1 cellular context compared by ENCODE assay signal in the genomic region with DNA sequence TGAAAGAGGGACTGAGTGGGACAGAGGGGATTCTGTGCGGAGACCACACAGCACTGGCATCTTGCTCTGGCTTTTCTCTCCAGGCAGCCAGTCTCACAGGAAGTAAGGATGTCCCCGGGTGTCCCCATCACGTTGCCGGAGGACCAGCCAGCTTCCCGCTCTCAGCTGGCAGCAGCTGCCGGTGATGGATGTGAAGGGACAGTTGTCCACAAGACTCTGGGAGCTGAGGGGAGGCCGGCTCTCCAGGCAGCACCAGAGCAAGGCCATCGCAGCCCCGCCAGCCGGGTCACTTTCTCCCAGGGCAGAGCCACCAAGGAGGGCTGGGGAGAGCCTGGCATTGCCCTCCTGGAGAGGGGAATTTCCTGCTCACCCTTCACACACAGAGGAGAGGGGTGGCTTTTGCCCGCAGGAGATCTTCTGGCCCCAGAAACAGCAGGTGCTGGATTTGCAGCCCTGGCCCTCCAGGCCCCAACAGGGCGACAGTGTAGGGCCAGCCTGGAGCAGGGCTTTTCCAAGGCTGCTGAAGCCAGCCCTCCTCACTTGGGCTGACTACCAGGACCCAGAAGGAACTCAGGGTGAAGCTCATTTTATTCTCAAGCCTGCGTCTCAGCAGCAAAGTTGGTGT.
TF ChIP-seq lines count a peak whose summit lies in the region.

No MANE protein-coding gene starts in this region.

TF ChIP-seq in HepG2, 621 proteins besides CTCF, POLR2A, EP300 and RAD21 (continued from another document):
- no peak for TF ChIP-seq NFIB (CRISPR knock-in tag; IDR thresholded peaks at IDR 0.05; ENCODE audit: borderline replicate concordance)
- TF ChIP-seq, protein P1, sequence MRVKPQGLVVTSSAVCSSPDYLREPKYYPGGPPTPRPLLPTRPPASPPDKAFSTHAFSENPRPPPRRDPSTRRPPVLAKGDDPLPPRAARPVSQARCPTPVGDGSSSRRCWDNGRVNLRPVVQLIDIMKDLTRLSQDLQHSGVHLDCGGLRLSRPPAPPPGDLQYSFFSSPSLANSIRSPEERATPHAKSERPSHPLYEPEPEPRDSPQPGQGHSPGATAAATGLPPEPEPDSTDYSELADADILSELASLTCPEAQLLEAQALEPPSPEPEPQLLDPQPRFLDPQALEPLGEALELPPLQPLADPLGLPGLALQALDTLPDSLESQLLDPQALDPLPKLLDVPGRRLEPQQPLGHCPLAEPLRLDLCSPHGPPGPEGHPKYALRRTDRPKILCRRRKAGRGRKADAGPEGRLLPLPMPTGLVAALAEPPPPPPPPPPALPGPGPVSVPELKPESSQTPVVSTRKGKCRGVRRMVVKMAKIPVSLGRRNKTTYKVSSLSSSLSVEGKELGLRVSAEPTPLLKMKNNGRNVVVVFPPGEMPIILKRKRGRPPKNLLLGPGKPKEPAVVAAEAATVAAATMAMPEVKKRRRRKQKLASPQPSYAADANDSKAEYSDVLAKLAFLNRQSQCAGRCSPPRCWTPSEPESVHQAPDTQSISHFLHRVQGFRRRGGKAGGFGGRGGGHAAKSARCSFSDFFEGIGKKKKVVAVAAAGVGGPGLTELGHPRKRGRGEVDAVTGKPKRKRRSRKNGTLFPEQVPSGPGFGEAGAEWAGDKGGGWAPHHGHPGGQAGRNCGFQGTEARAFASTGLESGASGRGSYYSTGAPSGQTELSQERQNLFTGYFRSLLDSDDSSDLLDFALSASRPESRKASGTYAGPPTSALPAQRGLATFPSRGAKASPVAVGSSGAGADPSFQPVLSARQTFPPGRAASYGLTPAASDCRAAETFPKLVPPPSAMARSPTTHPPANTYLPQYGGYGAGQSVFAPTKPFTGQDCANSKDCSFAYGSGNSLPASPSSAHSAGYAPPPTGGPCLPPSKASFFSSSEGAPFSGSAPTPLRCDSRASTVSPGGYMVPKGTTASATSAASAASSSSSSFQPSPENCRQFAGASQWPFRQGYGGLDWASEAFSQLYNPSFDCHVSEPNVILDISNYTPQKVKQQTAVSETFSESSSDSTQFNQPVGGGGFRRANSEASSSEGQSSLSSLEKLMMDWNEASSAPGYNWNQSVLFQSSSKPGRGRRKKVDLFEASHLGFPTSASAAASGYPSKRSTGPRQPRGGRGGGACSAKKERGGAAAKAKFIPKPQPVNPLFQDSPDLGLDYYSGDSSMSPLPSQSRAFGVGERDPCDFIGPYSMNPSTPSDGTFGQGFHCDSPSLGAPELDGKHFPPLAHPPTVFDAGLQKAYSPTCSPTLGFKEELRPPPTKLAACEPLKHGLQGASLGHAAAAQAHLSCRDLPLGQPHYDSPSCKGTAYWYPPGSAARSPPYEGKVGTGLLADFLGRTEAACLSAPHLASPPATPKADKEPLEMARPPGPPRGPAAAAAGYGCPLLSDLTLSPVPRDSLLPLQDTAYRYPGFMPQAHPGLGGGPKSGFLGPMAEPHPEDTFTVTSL (CRISPR knock-in tag; IDR thresholded peaks at IDR 0.05; ENCODE audit: borderline replicate concordance), result no peak
- no peak for TF ChIP-seq ZKSCAN5 (CRISPR knock-in tag; IDR thresholded peaks at IDR 0.05)
- TF ChIP-seq, protein P2, sequence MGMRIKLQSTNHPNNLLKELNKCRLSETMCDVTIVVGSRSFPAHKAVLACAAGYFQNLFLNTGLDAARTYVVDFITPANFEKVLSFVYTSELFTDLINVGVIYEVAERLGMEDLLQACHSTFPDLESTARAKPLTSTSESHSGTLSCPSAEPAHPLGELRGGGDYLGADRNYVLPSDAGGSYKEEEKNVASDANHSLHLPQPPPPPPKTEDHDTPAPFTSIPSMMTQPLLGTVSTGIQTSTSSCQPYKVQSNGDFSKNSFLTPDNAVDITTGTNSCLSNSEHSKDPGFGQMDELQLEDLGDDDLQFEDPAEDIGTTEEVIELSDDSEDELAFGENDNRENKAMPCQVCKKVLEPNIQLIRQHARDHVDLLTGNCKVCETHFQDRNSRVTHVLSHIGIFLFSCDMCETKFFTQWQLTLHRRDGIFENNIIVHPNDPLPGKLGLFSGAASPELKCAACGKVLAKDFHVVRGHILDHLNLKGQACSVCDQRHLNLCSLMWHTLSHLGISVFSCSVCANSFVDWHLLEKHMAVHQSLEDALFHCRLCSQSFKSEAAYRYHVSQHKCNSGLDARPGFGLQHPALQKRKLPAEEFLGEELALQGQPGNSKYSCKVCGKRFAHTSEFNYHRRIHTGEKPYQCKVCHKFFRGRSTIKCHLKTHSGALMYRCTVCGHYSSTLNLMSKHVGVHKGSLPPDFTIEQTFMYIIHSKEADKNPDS (CRISPR knock-in tag; IDR thresholded peaks at IDR 0.05), result no peak
- no peak for TF ChIP-seq SIX1 (CRISPR knock-in tag; IDR thresholded peaks at IDR 0.05; ENCODE audit: borderline replicate concordance)
- no peak for TF ChIP-seq EEA1 (CRISPR knock-in tag; IDR thresholded peaks at IDR 0.05; ENCODE audit: borderline replicate concordance)
- TF ChIP-seq, protein P3, sequence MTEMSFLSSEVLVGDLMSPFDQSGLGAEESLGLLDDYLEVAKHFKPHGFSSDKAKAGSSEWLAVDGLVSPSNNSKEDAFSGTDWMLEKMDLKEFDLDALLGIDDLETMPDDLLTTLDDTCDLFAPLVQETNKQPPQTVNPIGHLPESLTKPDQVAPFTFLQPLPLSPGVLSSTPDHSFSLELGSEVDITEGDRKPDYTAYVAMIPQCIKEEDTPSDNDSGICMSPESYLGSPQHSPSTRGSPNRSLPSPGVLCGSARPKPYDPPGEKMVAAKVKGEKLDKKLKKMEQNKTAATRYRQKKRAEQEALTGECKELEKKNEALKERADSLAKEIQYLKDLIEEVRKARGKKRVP (CRISPR knock-in tag; IDR thresholded peaks at IDR 0.05), result no peak
- TF ChIP-seq, protein P4, sequence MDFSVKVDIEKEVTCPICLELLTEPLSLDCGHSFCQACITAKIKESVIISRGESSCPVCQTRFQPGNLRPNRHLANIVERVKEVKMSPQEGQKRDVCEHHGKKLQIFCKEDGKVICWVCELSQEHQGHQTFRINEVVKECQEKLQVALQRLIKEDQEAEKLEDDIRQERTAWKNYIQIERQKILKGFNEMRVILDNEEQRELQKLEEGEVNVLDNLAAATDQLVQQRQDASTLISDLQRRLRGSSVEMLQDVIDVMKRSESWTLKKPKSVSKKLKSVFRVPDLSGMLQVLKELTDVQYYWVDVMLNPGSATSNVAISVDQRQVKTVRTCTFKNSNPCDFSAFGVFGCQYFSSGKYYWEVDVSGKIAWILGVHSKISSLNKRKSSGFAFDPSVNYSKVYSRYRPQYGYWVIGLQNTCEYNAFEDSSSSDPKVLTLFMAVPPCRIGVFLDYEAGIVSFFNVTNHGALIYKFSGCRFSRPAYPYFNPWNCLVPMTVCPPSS (IDR thresholded peaks at IDR 0.05), result no peak
- TF ChIP-seq SP5 (CRISPR knock-in tag; IDR thresholded peaks at IDR 0.05; ENCODE audit: borderline replicate concordance, low read depth), result no peak
- no peak for TF ChIP-seq JUND (CRISPR knock-in tag; IDR thresholded peaks at IDR 0.05)
- no peak for TF ChIP-seq RBM22 (optimal IDR thresholded peaks at IDR 0.05; ENCODE audit: low read length)
